22 cellular contexts compared by ENCODE assay signal in the genomic region with DNA sequence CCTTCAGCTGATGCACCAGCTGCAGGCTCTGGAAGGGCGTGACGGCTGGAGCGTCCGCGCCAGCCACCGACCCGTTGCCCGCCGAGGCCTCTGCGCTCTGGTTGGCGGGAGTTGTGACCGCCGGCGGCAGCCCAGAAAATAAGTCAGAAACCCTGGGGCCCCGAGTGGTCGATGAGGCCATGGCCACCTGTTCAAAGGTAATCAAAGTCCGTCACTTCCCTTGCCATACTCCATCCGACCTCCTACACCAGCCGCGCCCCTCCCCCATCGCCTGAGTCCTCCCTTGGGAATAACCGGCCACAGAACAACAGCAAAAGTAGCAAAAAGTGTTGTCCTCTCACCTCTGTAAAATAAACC. TPM values are rescaled to one million over a fixed set of nuclear protein-coding genes. Genes with fewer than 3 reads are reported as not detected.
A peak's percentile ranks its signal among the peaks of the same experiment; 100 is the strongest.
DNase-seq lines count a peak whose midpoint lies in the region; TF ChIP-seq lines count a peak whose summit lies in the region.
"Had no signal": no experiment of that assay in that cellular context is flagged by ENCODE, and none has a peak within 500 bp of the region (broad histone marks: within the 10 kb centered on the region; RNA-seq: fewer than 3 reads in every experiment).

No MANE protein-coding gene starts in this region.

- H3K27me3 ChIP-seq in H7 (ENCODE audit: control insufficient read depth, insufficient read depth, low read length) (peaks cover 38% of the 10 kb centered on the region), dorsolateral prefrontal cortex (peaks cover 8 to 89% (median 58%) of the 10 kb centered on the region in 45 donors)
- H3K27me3 ChIP-seq: testis had no signal

- H3K4me1 Mint-ChIP-seq in nephron progenitor cell, result peaks cover 16% of the 10 kb centered on the region
- H3K4me1 Mint-ChIP-seq in Calu3 (ENCODE audit: low read depth, unreplicated experiment), result peaks cover 6% of the 10 kb centered on the region

- H3K27ac Mint-ChIP-seq in nephron progenitor cell, result no peak overlapping the region
- H3K27ac Mint-ChIP-seq in Calu3 (ENCODE audit: unreplicated experiment), result no peak overlapping the region
- H3K27ac Mint-ChIP-seq: activated CD4-positive, alpha-beta memory T cell treated with anti-CD3 and anti-CD28 coated beads for 36 hours; nephron had no signal

- DNase-seq in COLO668 (lab: John Stamatoyannopoulos, UW; ENCODE audit: unreplicated experiment) (peak; percentile 32), H7 (peak; percentile 60), dorsolateral prefrontal cortex (no peak), nephron progenitor cell (peak; percentile 4), cardiac septum (ENCODE audit: low spot score) (no peak), Calu3 (no peak), NCI-H1436 (lab: John Stamatoyannopoulos, UW) (no peak), NCI-H1417 treated with DMSO at 0.1 percent for 48 hours (lab: John Stamatoyannopoulos, UW) (no peak)
- DNase-seq: activated effector memory CD4-positive, alpha-beta T cell treated with Interleukin-2 at 50 U/mL for 16 hours; cerebellar nuclear complex; MV-4-11; PC-9 had no signal

- H3K4me3 Mint-ChIP-seq in nephron progenitor cell (peak overlapping the region; percentile 42), Calu3 (ENCODE audit: low read depth, unreplicated experiment) (no peak overlapping the region)
- H3K4me3 Mint-ChIP-seq: activated CD4-positive, alpha-beta memory T cell treated with anti-CD3 and anti-CD28 coated beads for 36 hours had no signal

- H3K27me3 Mint-ChIP-seq in nephron progenitor cell (ENCODE audit: low read depth, poor library complexity) (peaks cover 94% of the 10 kb centered on the region), Calu3 (ENCODE audit: unreplicated experiment) (peaks cover 30% of the 10 kb centered on the region)

- BruUV-seq in Calu3 (replicated peaks; lab: Mats Ljungman, UMichigan), result no TSS peak

- CTCF ChIA-PET in Calu3 (lab: Charles Lee), result no interaction called here

- intact Hi-C loops in dorsolateral prefrontal cortex (cut with DNase I) (no loop called here), cardiac septum (cut with DNase I) (no loop called here), Calu3 (cut with micrococcal nuclease; ENCODE audit: unreplicated experiment) (no loop called here)

- TF ChIP-seq CTCF in dorsolateral prefrontal cortex (IDR thresholded peaks at IDR 0.05 in 54 of 56, conservative IDR thresholded peaks at IDR 0.05 in 2 of 56; ENCODE audit: low read depth in 1 of 56, partially characterized antibody in 56 of 56) (no peak), nephron progenitor cell (IDR thresholded peaks at IDR 0.05) (no peak), Calu3 (IDR thresholded peaks at IDR 0.05; ENCODE audit: unreplicated experiment) (no peak)

- H3K27ac ChIP-seq in dorsolateral prefrontal cortex, result no peak overlapping the region
- H3K27ac ChIP-seq: PC-9, testis, uterus had no signal

- peaks cover 3% of the 10 kb centered on the region for H3K9me3 Mint-ChIP-seq in nephron progenitor cell
- no peaks in the 10 kb centered on the region for H3K9me3 Mint-ChIP-seq in Calu3 (ENCODE audit: low read depth, unreplicated experiment)
- H3K9me3 Mint-ChIP-seq: activated CD4-positive, alpha-beta memory T cell treated with anti-CD3 and anti-CD28 coated beads for 36 hours had no signal

- H3K36me3 Mint-ChIP-seq in nephron progenitor cell (ENCODE audit: low read depth) (no peaks in the 10 kb centered on the region), Calu3 (ENCODE audit: insufficient read depth, unreplicated experiment) (peaks cover 6% of the 10 kb centered on the region)
- H3K36me3 Mint-ChIP-seq: activated CD4-positive, alpha-beta memory T cell treated with anti-CD3 and anti-CD28 coated beads for 36 hours had no signal

- no peaks in the 10 kb centered on the region for H3K36me3 ChIP-seq in H7 (replicated peaks; ENCODE audit: control insufficient read depth, insufficient read depth, low read length)
- H3K36me3 ChIP-seq: uterus had no signal

- H3K4me3 ChIP-seq in H7 (ENCODE audit: insufficient read depth, low read depth, low read length) (peak overlapping the region; percentile 49), dorsolateral prefrontal cortex (peak overlapping the region in 41 of 59 donors; percentile 1 to 59 (median 43))
- H3K4me3 ChIP-seq: PC-9 had no signal

RNA-seq across cellular contexts. Expression of gene PRLHR, which starts 0.4 kb away (rescaled TPM):
- not detected in 2 replicates for total RNA-seq in H7 (2014; rRNA removed; shearing (Covaris generic))
- 1 to 10 TPM in 104 of 120 experiments, under 1 TPM in 16; 0.25 to 4.6 (median 1.7) TPM for total RNA-seq in dorsolateral prefrontal cortex
- not detected for total RNA-seq in cardiac septum
- total RNA-seq in Calu3 (2022), result not detected in 2 replicates
- total RNA-seq: activated CD4-positive, alpha-beta memory T cell treated with anti-CD3 and anti-CD28 coated beads for 36 hours; H4; kidney; LHCN-M2; lower leg skin; PC-9; Right ventricle myocardium inferior; sciatic nerve had no signal

Comparison
In these comparisons a context has a peak if more than half of its experiments do, and no peak if none do; other contexts are left out.
1. DNase-seq: peak in COLO668 (single experiment), H7 (single experiment) and nephron progenitor cell (single experiment); none in dorsolateral prefrontal cortex (0 of 10), cardiac septum (single experiment), Calu3 (single experiment), NCI-H1436 (single experiment) and NCI-H1417 treated with DMSO at 0.1 percent for 48 hours (single experiment).